17 cellular contexts compared by ENCODE assay signal in the genomic region with DNA sequence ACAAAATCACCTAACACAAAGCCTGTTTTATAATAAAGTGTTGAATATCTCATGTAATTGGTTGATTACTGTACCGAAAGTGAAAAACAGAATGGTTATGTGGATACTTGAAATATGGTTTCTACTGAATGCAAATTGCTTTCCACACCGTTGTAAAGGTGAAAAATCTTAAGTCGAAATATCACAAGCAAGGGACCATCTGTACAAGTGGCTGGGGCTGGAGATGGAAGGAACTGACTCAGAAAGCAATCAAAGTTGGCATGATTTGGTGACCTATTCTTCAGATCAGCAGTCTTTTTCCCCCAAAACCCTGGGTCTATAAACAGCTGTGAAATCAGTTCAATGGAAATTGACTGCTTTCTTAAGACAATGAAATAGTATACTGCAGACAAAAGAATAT. TPM values are rescaled to one million over a fixed set of nuclear protein-coding genes. Genes with fewer than 3 reads are reported as not detected.
DNase-seq lines count a peak whose midpoint lies in the region; ATAC-seq and TF ChIP-seq lines count a peak whose summit lies in the region.
"Had no signal": no experiment of that assay in that cellular context is flagged by ENCODE, and none has a peak within 500 bp of the region (broad histone marks: within the 10 kb centered on the region; RNA-seq: fewer than 3 reads in every experiment).

No MANE protein-coding gene starts in this region.

- H3K4me3 Mint-ChIP-seq in activated CD8-positive, alpha-beta T cell treated with anti-CD3 and anti-CD28 coated beads, Interleukin-2, amount 10 ng/mL, durations not matched to agents 7 days and 5 days = peak overlapping the region; percentile 26
- no peak overlapping the region for H3K4me3 Mint-ChIP-seq in memory B cell
- H3K4me3 Mint-ChIP-seq: CD14-positive monocyte had no signal

- TF ChIP-seq CTCF in GM12864 (IDR thresholded peaks at IDR 0.05; ENCODE audit: low read depth, low read length, missing control alignments) (no peak), suprapubic skin (IDR thresholded peaks at IDR 0.05) (no peak), dorsolateral prefrontal cortex (IDR thresholded peaks at IDR 0.05 in 54 of 56, conservative IDR thresholded peaks at IDR 0.05 in 2 of 56; ENCODE audit: low read depth in 1 of 56, partially characterized antibody in 56 of 56) (no peak)

- no peaks in the 10 kb centered on the region for H3K27me3 ChIP-seq in BLaER1 treated with 17β-estradiol and CSF1 and Interleukin-3, amounts not matched to agents 10 nM and 100 nM
- H3K27me3 ChIP-seq in suprapubic skin (no peaks in the 10 kb centered on the region), dorsolateral prefrontal cortex (no peaks in the 10 kb centered on the region)
- H3K27me3 ChIP-seq: pancreas had no signal

- ATAC-seq in activated CD8-positive, alpha-beta T cell treated with anti-CD3 and anti-CD28 coated beads, Interleukin-2, amount 10 ng/mL, durations not matched to agents 7 days and 5 days = no peak
- no peak for ATAC-seq in memory B cell (ENCODE audit: low read depth)
- no peak for ATAC-seq in GM21717 (IDR thresholded peaks at IDR 0.05; ENCODE audit: unreplicated experiment)
- ATAC-seq: HepG2, pancreas had no signal

- H3K4me3 ChIP-seq in BLaER1 treated with 17β-estradiol and CSF1 and Interleukin-3, amounts not matched to agents 10 nM and 100 nM = no peak overlapping the region
- H3K4me3 ChIP-seq in GM12864 (ENCODE audit: low read depth, low read length) = no peak overlapping the region
- no peak overlapping the region for H3K4me3 ChIP-seq in suprapubic skin
- H3K4me3 ChIP-seq in dorsolateral prefrontal cortex = no peak overlapping the region
- H3K4me3 ChIP-seq: pancreas, smooth muscle cell had no signal

- peak overlapping the region in 4 of 11 experiments; percentile 91 to 100 (median 94); a peak in 4 of 22 replicates for H3K9ac ChIP-seq in BLaER1 treated with 17β-estradiol and CSF1 and Interleukin-3, amounts not matched to agents 10 nM and 100 nM

- H3K36me3 ChIP-seq in BLaER1 treated with 17β-estradiol and CSF1 and Interleukin-3, amounts not matched to agents 10 nM and 100 nM = peaks cover 20 to 79% (median 41%) of the 10 kb centered on the region in 11 experiments; a peak in 21 of 22 replicates
- H3K36me3 ChIP-seq in suprapubic skin = peaks cover 8% of the 10 kb centered on the region
- H3K36me3 ChIP-seq: pancreas had no signal

- peaks cover 39% of the 10 kb centered on the region for H3K4me1 Mint-ChIP-seq in activated CD8-positive, alpha-beta T cell treated with anti-CD3 and anti-CD28 coated beads, Interleukin-2, amount 10 ng/mL, durations not matched to agents 7 days and 5 days (ENCODE audit: low read depth)
- H3K4me1 Mint-ChIP-seq in memory B cell = peaks cover 24% of the 10 kb centered on the region

- H3K27ac Mint-ChIP-seq in activated CD8-positive, alpha-beta T cell treated with anti-CD3 and anti-CD28 coated beads, Interleukin-2, amount 10 ng/mL, durations not matched to agents 7 days and 5 days = no peak overlapping the region
- H3K27ac Mint-ChIP-seq in memory B cell = peak overlapping the region; percentile 53

- peak; percentile 27 for DNase-seq in GM12864 (ENCODE audit: low read depth)
- no peak for DNase-seq in activated CD8-positive, alpha-beta T cell treated with anti-CD3 and anti-CD28 coated beads, Interleukin-2, amount 10 ng/mL, durations not matched to agents 7 days and 5 days
- DNase-seq in memory B cell (ENCODE audit: low spot score in 2 of 2) = no peak
- DNase-seq in suprapubic skin (ENCODE audit: low spot score in 2 of 2) = no peak
- no peak for DNase-seq in dorsolateral prefrontal cortex
- no peak for DNase-seq in DMS153 treated with DMSO at 0.1 percent for 48 hours (lab: John Stamatoyannopoulos, UW; ENCODE audit: unreplicated experiment)
- DNase-seq: H7; NCI-H2081; NCI-H69; pancreas; stimulated activated naive CD4-positive, alpha-beta T cell treated with Interleukin-2 at 50 U/mL for 16 hours had no signal

- 86% methylated on average over 3 of the region's 3 CpGs for WGBS in suprapubic skin

- CTCF ChIA-PET in activated CD8-positive, alpha-beta T cell treated with anti-CD3 and anti-CD28 coated beads, Interleukin-2, amount 10 ng/mL, durations not matched to agents 7 days and 5 days (lab: Charles Lee) = interaction anchor here (0.9 to 2.1 kb wide), 4 partner anchors 16 to 61 kb away, joined by 3 to 7 read pairs (median 4); no protein-coding TSS in a partner anchor

- no peaks in the 10 kb centered on the region for H3K27me3 Mint-ChIP-seq in activated CD8-positive, alpha-beta T cell treated with anti-CD3 and anti-CD28 coated beads, Interleukin-2, amount 10 ng/mL, durations not matched to agents 7 days and 5 days (ENCODE audit: low read depth)
- H3K27me3 Mint-ChIP-seq in memory B cell = no peaks in the 10 kb centered on the region

- peaks cover 25 to 40% (median 35%) of the 10 kb centered on the region in 10 experiments for H3K4me1 ChIP-seq in BLaER1 treated with 17β-estradiol and CSF1 and Interleukin-3, amounts not matched to agents 10 nM and 100 nM
- peaks cover 19% of the 10 kb centered on the region for H3K4me1 ChIP-seq in suprapubic skin

- peaks cover 3 to 27% (median 10%) of the 10 kb centered on the region in 11 experiments; a peak in 15 of 22 replicates for H4K20me1 ChIP-seq in BLaER1 treated with 17β-estradiol and CSF1 and Interleukin-3, amounts not matched to agents 10 nM and 100 nM

- TF ChIP-seq POLR2A in suprapubic skin (IDR thresholded peaks at IDR 0.05) = no peak

- intact Hi-C loops in dorsolateral prefrontal cortex (cut with DNase I) = loop anchor here in 1 of 2 donors (5.0 kb wide), 1 partner anchor 59 kb away; no protein-coding TSS in a partner anchor

- POLR2A ChIA-PET in activated CD8-positive, alpha-beta T cell treated with anti-CD3 and anti-CD28 coated beads, Interleukin-2, amount 10 ng/mL, durations not matched to agents 7 days and 5 days (lab: Charles Lee) = no interaction called here

- H3K9me3 Mint-ChIP-seq in activated CD8-positive, alpha-beta T cell treated with anti-CD3 and anti-CD28 coated beads, Interleukin-2, amount 10 ng/mL, durations not matched to agents 7 days and 5 days (ENCODE audit: insufficient read depth) = no peaks in the 10 kb centered on the region
- no peaks in the 10 kb centered on the region for H3K9me3 Mint-ChIP-seq in memory B cell
- H3K9me3 Mint-ChIP-seq: CD14-positive monocyte had no signal

- peak overlapping the region in 10 of 11 experiments; percentile 85 to 96 (median 91); a peak in 15 of 22 replicates for H3K4me2 ChIP-seq in BLaER1 treated with 17β-estradiol and CSF1 and Interleukin-3, amounts not matched to agents 10 nM and 100 nM
- H3K4me2 ChIP-seq: smooth muscle cell had no signal

- H3K36me3 Mint-ChIP-seq in activated CD8-positive, alpha-beta T cell treated with anti-CD3 and anti-CD28 coated beads, Interleukin-2, amount 10 ng/mL, durations not matched to agents 7 days and 5 days (ENCODE audit: low read depth) = peaks cover 48% of the 10 kb centered on the region
- H3K36me3 Mint-ChIP-seq in memory B cell = peaks cover 6% of the 10 kb centered on the region

- TF ChIP-seq EP300 in suprapubic skin (IDR thresholded peaks at IDR 0.05) = no peak

- peak overlapping the region in 8 of 11 experiments; percentile 90 to 100 (median 97); a peak in 9 of 22 replicates for H3K27ac ChIP-seq in BLaER1 treated with 17β-estradiol and CSF1 and Interleukin-3, amounts not matched to agents 10 nM and 100 nM
- H3K27ac ChIP-seq in suprapubic skin (no peak overlapping the region), dorsolateral prefrontal cortex (no peak overlapping the region)
- H3K27ac ChIP-seq: epithelial cell of prostate, pancreas had no signal

- no peaks in the 10 kb centered on the region for H3K9me3 ChIP-seq in BLaER1 treated with 17β-estradiol and CSF1 and Interleukin-3, amounts not matched to agents 10 nM and 100 nM (replicated peaks in 1 of 11)
- H3K9me3 ChIP-seq in suprapubic skin = no peaks in the 10 kb centered on the region
- H3K9me3 ChIP-seq: pancreas had no signal

RNA-seq across cellular contexts. Expression of gene CBX5, which starts 3.6 kb away (rescaled TPM):
- total RNA-seq in activated CD8-positive, alpha-beta T cell treated with anti-CD3 and anti-CD28 coated beads, Interleukin-2, amount 10 ng/mL, durations not matched to agents 7 days and 5 days = 100 to 1,000 TPM; 145 to 148 TPM
- total RNA-seq in suprapubic skin (10 to 100 TPM; 23.7 to 45.7 (median 33.6) TPM), dorsolateral prefrontal cortex (100 to 1,000 TPM in 115 of 120 experiments, 10 to 100 TPM in 5; 82.3 to 164 (median 125) TPM)

RNA-seq across cellular contexts. Expression of gene HNRNPA1, which starts 4.2 kb away (rescaled TPM):
- 1,000 to 10,000 TPM; 1,520 to 1,553 TPM for total RNA-seq in activated CD8-positive, alpha-beta T cell treated with anti-CD3 and anti-CD28 coated beads, Interleukin-2, amount 10 ng/mL, durations not matched to agents 7 days and 5 days
- total RNA-seq in suprapubic skin (100 to 1,000 TPM; 331 to 613 (median 394) TPM), dorsolateral prefrontal cortex (100 to 1,000 TPM; 289 to 594 (median 437) TPM)

RNA-seq across cellular contexts. Expression of gene NFE2, which starts 24.4 kb away (rescaled TPM):
- total RNA-seq in activated CD8-positive, alpha-beta T cell treated with anti-CD3 and anti-CD28 coated beads, Interleukin-2, amount 10 ng/mL, durations not matched to agents 7 days and 5 days = not detected
- total RNA-seq in suprapubic skin = 1 to 10 TPM; 1.4 to 8.6 (median 6.3) TPM
- total RNA-seq in dorsolateral prefrontal cortex = 1 to 10 TPM in 27 of 120 experiments, under 1 TPM in 67, not detected in 26; 0.27 to 3.7 (median 0.67) TPM

RNA-seq across cellular contexts. Expression of gene COPZ1, which starts 48.6 kb away (rescaled TPM):
- total RNA-seq in activated CD8-positive, alpha-beta T cell treated with anti-CD3 and anti-CD28 coated beads, Interleukin-2, amount 10 ng/mL, durations not matched to agents 7 days and 5 days = 100 to 1,000 TPM; 105 to 112 TPM
- total RNA-seq in suprapubic skin = 10 to 100 TPM; 70.9 to 89.0 (median 77.6) TPM
- total RNA-seq in dorsolateral prefrontal cortex = 100 to 1,000 TPM in 3 of 120 experiments, 10 to 100 TPM in 117; 56.8 to 104 (median 78.9) TPM

Comparison
In these comparisons a context has a peak if more than half of its experiments do, and no peak if none do; other contexts are left out.
1. H3K27ac ChIP-seq: peak in BLaER1 treated with 17β-estradiol and CSF1 and Interleukin-3, amounts not matched to agents 10 nM and 100 nM (8 of 11); none in suprapubic skin (single experiment) and dorsolateral prefrontal cortex (0 of 59).